In the genomic region with DNA sequence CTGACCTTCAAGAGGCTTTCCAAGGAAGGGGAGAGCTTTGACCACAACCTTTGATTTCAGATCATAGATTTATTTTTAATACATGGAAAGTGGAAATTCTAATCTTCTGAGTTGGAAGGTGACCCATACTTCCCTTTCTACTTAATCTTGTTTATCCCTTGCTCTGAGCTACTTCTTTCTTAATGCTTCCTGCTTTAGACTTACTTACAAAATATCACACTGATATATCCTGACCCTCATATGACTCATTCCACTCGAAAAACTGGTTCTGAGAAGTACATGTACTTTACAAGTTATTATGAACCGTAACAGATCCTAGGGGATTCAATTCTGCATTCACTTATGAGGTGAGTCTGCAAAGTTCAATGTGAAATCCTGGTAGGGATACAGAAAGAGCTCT, we compare ENCODE assay signal across 17 cellular contexts.
DNase-seq lines count a peak whose midpoint lies in the region; ATAC-seq and TF ChIP-seq lines count a peak whose summit lies in the region.
"Had no signal": no experiment of that assay in that cellular context is flagged by ENCODE, and none has a peak within 500 bp of the region (broad histone marks: within the 10 kb centered on the region; RNA-seq: fewer than 3 reads in every experiment).

No MANE protein-coding gene starts in this region.

- H3K9me3 ChIP-seq in RWPE2 (ENCODE audit: severe bottlenecking), result no peaks in the 10 kb centered on the region
- H3K9me3 ChIP-seq in thyroid gland, result no peaks in the 10 kb centered on the region
- no peaks in the 10 kb centered on the region for H3K9me3 ChIP-seq in heart right ventricle
- H3K9me3 ChIP-seq: spleen had no signal

- intact Hi-C loops in thyroid gland (cut with DNase I) (no loop called here), heart right ventricle (cut with DNase I) (loop anchor here in 2 of 10 donors (10.0 kb wide), 2 partner anchors 78 to 242 kb away; a partner anchor contains a TSS)

- DNase-seq in NCI-H345 (lab: John Stamatoyannopoulos, UW) (peak; percentile 3), NCI-H345 treated with DMSO at 0.1 percent for 48 hours (lab: John Stamatoyannopoulos, UW; ENCODE audit: unreplicated experiment) (no peak), RWPE2 (ENCODE audit: low spot score) (no peak), fibroblast of peridontal ligament (ENCODE audit: extremely low read depth) (peak; percentile 16), thyroid gland (no peak), heart right ventricle (no peak)
- DNase-seq: activated naive CD4-positive, alpha-beta T cell treated with anti-CD3 and anti-CD28 coated beads, Interleukin-2, amount 10 ng/mL, durations not matched to agents 7 days and 5 days; cerebellar nuclear complex; GOT3; midbrain; NCI-H2171; NK-92 treated with Interleukin-12 subunit alpha and Interleukin-12 subunit beta, amount 100 ng/mL, for 24 hours; occipital lobe; spleen had no signal

- H3K27ac ChIP-seq in RWPE2 (ENCODE audit: poor library complexity, severe bottlenecking) (peak overlapping the region; percentile 61), thyroid gland (peak overlapping the region; percentile 72 to 87 (median 74)), heart right ventricle (no peak overlapping the region)
- H3K27ac ChIP-seq: spleen had no signal

- no peak overlapping the region for H3K4me3 ChIP-seq in RWPE2 (ENCODE audit: severe bottlenecking)
- H3K4me3 ChIP-seq in thyroid gland (replicated peaks in 1 of 3), result no peak overlapping the region
- H3K4me3 ChIP-seq in heart right ventricle, result no peak overlapping the region
- H3K4me3 ChIP-seq: spleen had no signal

- no peak for TF ChIP-seq POLR2A in thyroid gland (IDR thresholded peaks at IDR 0.05)

- H3K4me1 ChIP-seq in RWPE2 (ENCODE audit: insufficient read depth, poor library complexity, severe bottlenecking) (peaks cover 24% of the 10 kb centered on the region), thyroid gland (peaks cover 13 to 22% of the 10 kb centered on the region in 2 donors), heart right ventricle (peaks cover 0 to 4% (median 0%) of the 10 kb centered on the region in 9 donors)

- no peaks in the 10 kb centered on the region for H3K36me3 ChIP-seq in RWPE2 (ENCODE audit: low read depth)
- no peaks in the 10 kb centered on the region for H3K36me3 ChIP-seq in thyroid gland
- no peaks in the 10 kb centered on the region for H3K36me3 ChIP-seq in heart right ventricle
- H3K36me3 ChIP-seq: spleen had no signal

- no peak for TF ChIP-seq CTCF in RWPE2 (IDR thresholded peaks at IDR 0.05; ENCODE audit: poor library complexity, severe bottlenecking)
- no peak for TF ChIP-seq CTCF in thyroid gland (IDR thresholded peaks at IDR 0.05)
- no peak for TF ChIP-seq CTCF in heart right ventricle (IDR thresholded peaks at IDR 0.05)

- ATAC-seq in RWPE2 (ENCODE audit: low read depth) (peak; percentile 96), heart right ventricle (no peak), GM21576 (IDR thresholded peaks at IDR 0.05; ENCODE audit: unreplicated experiment) (no peak), GM18870 (IDR thresholded peaks at IDR 0.05; ENCODE audit: unreplicated experiment) (no peak)
- ATAC-seq: activated CD4-positive, CD25-positive, alpha-beta regulatory T cell treated with anti-CD3 and anti-CD28 coated beads, Interleukin-2, amount 50 U/mL, for 24 hours had no signal

- no peaks in the 10 kb centered on the region for H3K27me3 ChIP-seq in RWPE2 (ENCODE audit: insufficient read depth, poor library complexity, severe bottlenecking)
- no peaks in the 10 kb centered on the region for H3K27me3 ChIP-seq in thyroid gland
- peaks cover 0 to 5% (median 0%) of the 10 kb centered on the region in 7 donors for H3K27me3 ChIP-seq in heart right ventricle

- WGBS in thyroid gland, 2 donors, result 14 to 19% methylated on average over 2 of the region's 2 CpGs
- 56 to 60% methylated on average over 2 of the region's 2 CpGs for WGBS in heart right ventricle, 2 donors

Comparison
In these comparisons a context has a peak if more than half of its experiments do, and no peak if none do; other contexts are left out.
1. DNase-seq: peak in NCI-H345 (single experiment) and fibroblast of peridontal ligament (single experiment); none in NCI-H345 treated with DMSO at 0.1 percent for 48 hours (single experiment), RWPE2 (single experiment), thyroid gland (0 of 2) and heart right ventricle (0 of 2).
2. H3K27ac ChIP-seq: peak in RWPE2 (single experiment) and thyroid gland (3 of 3); none in heart right ventricle (0 of 10).